11 cellular contexts compared by ENCODE assay signal in the genomic region with DNA sequence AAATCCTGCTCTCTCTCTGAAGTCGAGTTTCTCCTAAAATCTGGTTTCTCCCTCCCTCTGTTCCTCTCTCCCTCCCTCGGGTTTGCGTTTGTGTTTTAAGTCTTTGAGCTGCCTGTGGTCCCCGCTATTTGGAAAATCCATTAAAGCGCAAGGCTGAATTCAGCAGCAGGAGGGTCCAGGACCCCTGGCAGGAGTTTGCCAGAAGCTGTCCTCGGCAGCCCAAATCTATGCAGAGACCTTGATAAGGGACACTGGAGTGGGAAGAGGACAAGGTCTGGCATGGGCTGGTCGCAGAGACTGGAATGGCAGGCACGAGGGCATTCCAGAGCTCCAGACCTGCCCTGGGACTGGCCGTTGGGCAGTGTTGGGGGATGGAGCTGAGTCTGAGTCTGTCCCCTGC. TPM values are rescaled to one million over a fixed set of nuclear protein-coding genes. Genes with fewer than 3 reads are reported as not detected.
DNase-seq lines count a peak whose midpoint lies in the region; ATAC-seq lines count a peak whose summit lies in the region.
"Had no signal": no experiment of that assay in that cellular context is flagged by ENCODE, and none has a peak within 500 bp of the region (broad histone marks: within the 10 kb centered on the region; RNA-seq: fewer than 3 reads in every experiment).

No MANE protein-coding gene starts in this region.

- no peaks in the 10 kb centered on the region for H3K9me3 Mint-ChIP-seq in activated CD4-positive, alpha-beta T cell treated with anti-CD3 and anti-CD28 coated beads, Interleukin-2, amount 10 ng/mL, durations not matched to agents 24 days and 14 days
- no peaks in the 10 kb centered on the region for H3K9me3 Mint-ChIP-seq in activated naive CD8-positive, alpha-beta T cell treated with anti-CD3 and anti-CD28 coated beads, Interleukin-2, amount 50 U/mL, for 24 hours
- no peaks in the 10 kb centered on the region for H3K9me3 Mint-ChIP-seq in stimulated activated effector memory CD8-positive, alpha-beta T cell treated with anti-CD3 and anti-CD28 coated beads, Interleukin-12 subunit alpha, Interleukin-12 subunit beta, amount 100 ng/mL, for 72 hours

- intact Hi-C loops in activated CD4-positive, alpha-beta T cell treated with anti-CD3 and anti-CD28 coated beads, Interleukin-2, amount 10 ng/mL, durations not matched to agents 24 days and 14 days (cut with micrococcal nuclease), result no loop called here

- H3K4me3 ChIP-seq in iPS-15b (ENCODE audit: low read depth, low read length), result peak overlapping the region; percentile 74
- H3K4me3 ChIP-seq: mucosa of descending colon had no signal

- peaks cover 9% of the 10 kb centered on the region for H3K4me1 ChIP-seq in iPS-15b (ENCODE audit: control insufficient read depth, insufficient read depth, low read length)

- ATAC-seq in activated naive CD8-positive, alpha-beta T cell treated with anti-CD3 and anti-CD28 coated beads, Interleukin-2, amount 50 U/mL, for 24 hours, result no peak
- ATAC-seq in stimulated activated effector memory CD8-positive, alpha-beta T cell treated with anti-CD3 and anti-CD28 coated beads, Interleukin-12 subunit alpha, Interleukin-12 subunit beta, amount 100 ng/mL, for 72 hours, result no peak
- ATAC-seq in HG03108 (IDR thresholded peaks at IDR 0.05; ENCODE audit: unreplicated experiment), result no peak
- ATAC-seq: mucosa of descending colon had no signal

- H3K36me3 Mint-ChIP-seq in activated CD4-positive, alpha-beta T cell treated with anti-CD3 and anti-CD28 coated beads, Interleukin-2, amount 10 ng/mL, durations not matched to agents 24 days and 14 days (ENCODE audit: low read depth), result no peaks in the 10 kb centered on the region
- no peaks in the 10 kb centered on the region for H3K36me3 Mint-ChIP-seq in activated naive CD8-positive, alpha-beta T cell treated with anti-CD3 and anti-CD28 coated beads, Interleukin-2, amount 50 U/mL, for 24 hours (ENCODE audit: low read depth)
- H3K36me3 Mint-ChIP-seq in stimulated activated effector memory CD8-positive, alpha-beta T cell treated with anti-CD3 and anti-CD28 coated beads, Interleukin-12 subunit alpha, Interleukin-12 subunit beta, amount 100 ng/mL, for 72 hours, result no peaks in the 10 kb centered on the region

- peaks cover 4% of the 10 kb centered on the region for H3K4me1 Mint-ChIP-seq in activated CD4-positive, alpha-beta T cell treated with anti-CD3 and anti-CD28 coated beads, Interleukin-2, amount 10 ng/mL, durations not matched to agents 24 days and 14 days
- H3K4me1 Mint-ChIP-seq in activated naive CD8-positive, alpha-beta T cell treated with anti-CD3 and anti-CD28 coated beads, Interleukin-2, amount 50 U/mL, for 24 hours, result peaks cover 10% of the 10 kb centered on the region
- peaks cover 8% of the 10 kb centered on the region for H3K4me1 Mint-ChIP-seq in stimulated activated effector memory CD8-positive, alpha-beta T cell treated with anti-CD3 and anti-CD28 coated beads, Interleukin-12 subunit alpha, Interleukin-12 subunit beta, amount 100 ng/mL, for 72 hours

- peaks cover 18% of the 10 kb centered on the region for H3K27me3 ChIP-seq in iPS-15b (ENCODE audit: control insufficient read depth, insufficient read depth, low read length)

- peak overlapping the region; percentile 59 for H3K4me3 Mint-ChIP-seq in activated CD4-positive, alpha-beta T cell treated with anti-CD3 and anti-CD28 coated beads, Interleukin-2, amount 10 ng/mL, durations not matched to agents 24 days and 14 days
- H3K4me3 Mint-ChIP-seq in activated naive CD8-positive, alpha-beta T cell treated with anti-CD3 and anti-CD28 coated beads, Interleukin-2, amount 50 U/mL, for 24 hours, result peak overlapping the region; percentile 32
- H3K4me3 Mint-ChIP-seq in stimulated activated effector memory CD8-positive, alpha-beta T cell treated with anti-CD3 and anti-CD28 coated beads, Interleukin-12 subunit alpha, Interleukin-12 subunit beta, amount 100 ng/mL, for 72 hours, result peak overlapping the region; percentile 42

- peaks cover 27% of the 10 kb centered on the region for H3K27me3 Mint-ChIP-seq in activated CD4-positive, alpha-beta T cell treated with anti-CD3 and anti-CD28 coated beads, Interleukin-2, amount 10 ng/mL, durations not matched to agents 24 days and 14 days
- H3K27me3 Mint-ChIP-seq in activated naive CD8-positive, alpha-beta T cell treated with anti-CD3 and anti-CD28 coated beads, Interleukin-2, amount 50 U/mL, for 24 hours, result peaks cover 35% of the 10 kb centered on the region

- H3K9ac ChIP-seq in iPS-15b (ENCODE audit: low read depth, low read length), result no peak overlapping the region

- no peaks in the 10 kb centered on the region for H3K9me3 ChIP-seq in iPS-15b (ENCODE audit: control insufficient read depth, insufficient read depth, low read length)
- H3K9me3 ChIP-seq: mucosa of descending colon had no signal

- no peaks in the 10 kb centered on the region for H3K36me3 ChIP-seq in iPS-15b (ENCODE audit: control insufficient read depth, insufficient read depth, low read length)

- DNase-seq in activated CD4-positive, alpha-beta T cell treated with anti-CD3 and anti-CD28 coated beads, Interleukin-2, amount 10 ng/mL, durations not matched to agents 24 days and 14 days, result no peak
- DNase-seq in activated CD4-positive, alpha-beta T cell treated with anti-CD3 and anti-CD28 coated beads, Interleukin-2, amount 50 U/mL, for 4 hours, result no peak
- no peak for DNase-seq in activated naive CD8-positive, alpha-beta T cell treated with anti-CD3 and anti-CD28 coated beads, Interleukin-2, amount 50 U/mL, for 24 hours
- DNase-seq in stimulated activated effector memory CD8-positive, alpha-beta T cell treated with anti-CD3 and anti-CD28 coated beads, Interleukin-12 subunit alpha, Interleukin-12 subunit beta, amount 100 ng/mL, for 72 hours (ENCODE audit: low spot score in 2 of 2), result no peak
- DNase-seq in COR-L47 (lab: John Stamatoyannopoulos, UW) (no peak), foreskin melanocyte (no peak)
- DNase-seq: EL, NCI-H1436 treated with DMSO at 0.1 percent for 48 hours had no signal

- no peak overlapping the region for H3K27ac Mint-ChIP-seq in activated CD4-positive, alpha-beta T cell treated with anti-CD3 and anti-CD28 coated beads, Interleukin-2, amount 10 ng/mL, durations not matched to agents 24 days and 14 days
- no peak overlapping the region for H3K27ac Mint-ChIP-seq in activated naive CD8-positive, alpha-beta T cell treated with anti-CD3 and anti-CD28 coated beads, Interleukin-2, amount 50 U/mL, for 24 hours
- H3K27ac Mint-ChIP-seq in stimulated activated effector memory CD8-positive, alpha-beta T cell treated with anti-CD3 and anti-CD28 coated beads, Interleukin-12 subunit alpha, Interleukin-12 subunit beta, amount 100 ng/mL, for 72 hours, result no peak overlapping the region

RNA-seq across cellular contexts. Expression of a gene that starts 1.1 kb away (rescaled TPM):
- not detected in 2 replicates for total RNA-seq in activated CD4-positive, alpha-beta T cell treated with anti-CD3 and anti-CD28 coated beads, Interleukin-2, amount 10 ng/mL, durations not matched to agents 24 days and 14 days
